5 cellular contexts compared by ENCODE assay signal in genomic region chr10:16393271-16393858, GRCh38.
"Had no signal": no experiment of that assay in that cellular context is flagged by ENCODE, and none has a peak within 500 bp of the region (broad histone marks: within the 10 kb centered on the region; RNA-seq: fewer than 3 reads in every experiment).

No MANE protein-coding gene starts in this region.

- H3K4me3 Mint-ChIP-seq: IgD-negative memory B cell had no signal

- DNase-seq: IMR-90 had no signal

- H3K4me3 ChIP-seq: K562 had no signal

- H3K4me1 Mint-ChIP-seq: IgD-negative memory B cell had no signal

- ATAC-seq: HepG2, K562 had no signal

- H3K36me3 Mint-ChIP-seq: IgD-negative memory B cell had no signal

- H3K27ac ChIP-seq: HL-60 had no signal

- H3K27ac Mint-ChIP-seq: IgD-negative memory B cell had no signal
